In genomic region chr2:164847291-164847690, GRCh38 we compare ENCODE assay signal across 18 cellular contexts. TPM values are rescaled to one million over a fixed set of nuclear protein-coding genes. Genes with fewer than 3 reads are reported as not detected.
A peak's percentile ranks its signal among the peaks of the same experiment; 100 is the strongest.
DNase-seq lines count a peak whose midpoint lies in the region; FAIRE-seq and TF ChIP-seq lines count a peak whose summit lies in the region.
"Had no signal": no experiment of that assay in that cellular context is flagged by ENCODE, and none has a peak within 500 bp of the region (broad histone marks: within the 10 kb centered on the region; RNA-seq: fewer than 3 reads in every experiment).

No MANE protein-coding gene starts in this region.

- H3K27me3 ChIP-seq in WERI-Rb-1 (ENCODE audit: insufficient read depth, low read depth, severe bottlenecking) (no peaks in the 10 kb centered on the region), esophagus squamous epithelium (no peaks in the 10 kb centered on the region), suprapubic skin (no peaks in the 10 kb centered on the region)
- H3K27me3 ChIP-seq: BLaER1 treated with 17β-estradiol and CSF1 and Interleukin-3, amounts not matched to agents 10 nM and 100 nM had no signal

- no peak overlapping the region for H3K4me3 Mint-ChIP-seq in mesothelial cell of epicardium
- H3K4me3 Mint-ChIP-seq: CD4-positive, CD25-positive, alpha-beta regulatory T cell had no signal

- H3K36me3 ChIP-seq in WERI-Rb-1 (no peaks in the 10 kb centered on the region), esophagus squamous epithelium (no peaks in the 10 kb centered on the region), suprapubic skin (no peaks in the 10 kb centered on the region)
- H3K36me3 ChIP-seq: BLaER1 treated with 17β-estradiol and CSF1 and Interleukin-3, amounts not matched to agents 10 nM and 100 nM; HAP-1 had no signal

- H3K27ac ChIP-seq in WERI-Rb-1 (peak overlapping the region; percentile 69), esophagus squamous epithelium (peak overlapping the region in 3 of 4 donors; percentile 44 to 64 (median 57)), suprapubic skin (no peak overlapping the region)

- H3K27ac Mint-ChIP-seq in mesothelial cell of epicardium: peak overlapping the region; percentile 84
- H3K27ac Mint-ChIP-seq: CD4-positive, CD25-positive, alpha-beta regulatory T cell had no signal

- TF ChIP-seq POLR2A in H54 (IDR thresholded peaks at IDR 0.05; ENCODE audit: low read depth, low read length) (no peak), esophagus squamous epithelium (IDR thresholded peaks at IDR 0.05) (no peak), suprapubic skin (IDR thresholded peaks at IDR 0.05) (no peak)

- H3K9me3 ChIP-seq in WERI-Rb-1 (ENCODE audit: severe bottlenecking): no peaks in the 10 kb centered on the region
- no peaks in the 10 kb centered on the region for H3K9me3 ChIP-seq in esophagus squamous epithelium
- no peaks in the 10 kb centered on the region for H3K9me3 ChIP-seq in suprapubic skin
- H3K9me3 ChIP-seq: BLaER1 treated with 17β-estradiol and CSF1 and Interleukin-3, amounts not matched to agents 10 nM and 100 nM; HAP-1 had no signal

- TF ChIP-seq CTCF in WERI-Rb-1 (IDR thresholded peaks at IDR 0.05; ENCODE audit: low read depth, low read length) (no peak), esophagus squamous epithelium (IDR thresholded peaks at IDR 0.05) (no peak), mesothelial cell of epicardium (IDR thresholded peaks at IDR 0.05; ENCODE audit: unreplicated experiment) (no peak), suprapubic skin (IDR thresholded peaks at IDR 0.05) (no peak)

- no peaks in the 10 kb centered on the region for H3K9me3 Mint-ChIP-seq in mesothelial cell of epicardium
- H3K9me3 Mint-ChIP-seq: CD4-positive, CD25-positive, alpha-beta regulatory T cell had no signal

- POLR2A ChIA-PET in HEK293T (lab: Yijun Ruan, JAX): interaction anchor here (1.2 kb wide), 1 partner anchor 74 kb away, joined by 3 read pairs; no protein-coding TSS in a partner anchor

- peaks cover 59% of the 10 kb centered on the region for H3K4me1 Mint-ChIP-seq in mesothelial cell of epicardium
- H3K4me1 Mint-ChIP-seq: CD4-positive, CD25-positive, alpha-beta regulatory T cell had no signal

- FAIRE-seq in H54 (lab: Jason Lieb, UNC): peak; percentile 15
- FAIRE-seq: GM12891, GM19239 had no signal

- DNase-seq in H54 (ENCODE audit: insufficient read length, low spot score) (no peak), WERI-Rb-1 (no peak), esophagus squamous epithelium (lab: John Stamatoyannopoulos, UW) (no peak), mesothelial cell of epicardium (ENCODE audit: low spot score in 2 of 2, unreplicated experiment in 2 of 2) (no peak), HEK293T (ENCODE audit: extremely low spot score) (no peak), GDM1 (lab: John Stamatoyannopoulos, UW) (no peak), suprapubic skin (ENCODE audit: low spot score in 2 of 2) (no peak)
- DNase-seq: ACHN; CD4-positive, CD25-positive, alpha-beta regulatory T cell; DMS79; GOT3; IMR-90; KBM-7 had no signal

- no peaks in the 10 kb centered on the region for H3K27me3 Mint-ChIP-seq in mesothelial cell of epicardium (ENCODE audit: low read depth)

- WGBS in esophagus squamous epithelium, 2 donors: 54 to 58% methylated on average over 4 of the region's 4 CpGs
- 65% methylated on average over 4 of the region's 4 CpGs for WGBS in suprapubic skin

- H3K4me3 ChIP-seq in WERI-Rb-1 (ENCODE audit: low read depth, low read length): no peak overlapping the region; the same call in 1 of the 2 replicates
- no peak overlapping the region for H3K4me3 ChIP-seq in esophagus squamous epithelium
- H3K4me3 ChIP-seq in suprapubic skin: no peak overlapping the region
- H3K4me3 ChIP-seq: BLaER1 treated with 17β-estradiol and CSF1 and Interleukin-3, amounts not matched to agents 10 nM and 100 nM; HAP-1 had no signal

- H3K36me3 Mint-ChIP-seq in mesothelial cell of epicardium: no peaks in the 10 kb centered on the region
- H3K36me3 Mint-ChIP-seq: CD4-positive, CD25-positive, alpha-beta regulatory T cell had no signal

- CTCF ChIA-PET in HEK293T (lab: Yijun Ruan, JAX): no interaction called here

- TF ChIP-seq EP300 in suprapubic skin (IDR thresholded peaks at IDR 0.05): no peak

- intact Hi-C loops in esophagus squamous epithelium (cut with DNase I): no loop called here

- H3K4me1 ChIP-seq in esophagus squamous epithelium: peaks cover 9 to 50% (median 9%) of the 10 kb centered on the region in 3 donors
- peaks cover 33% of the 10 kb centered on the region for H3K4me1 ChIP-seq in suprapubic skin

TF ChIP-seq in HEK293T, 16 proteins besides CTCF, POLR2A, EP300 and RAD21:
- TF ChIP-seq L3MBTL2 (conservative IDR thresholded peaks at IDR 0.05) (no peak), ARNT (IDR thresholded peaks at IDR 0.05) (no peak), SUZ12 (IDR thresholded peaks at IDR 0.05) (no peak), ELF4 (IDR thresholded peaks at IDR 0.05) (no peak), TARDBP (IDR thresholded peaks at IDR 0.05) (no peak), FOXA1 (IDR thresholded peaks at IDR 0.05) (no peak), SP1 (IDR thresholded peaks at IDR 0.05) (no peak), BHLHE40 (IDR thresholded peaks at IDR 0.05; ENCODE audit: borderline replicate concordance) (no peak), PKNOX1 (IDR thresholded peaks at IDR 0.05) (no peak), CTBP1 (IDR thresholded peaks at IDR 0.05; ENCODE audit: borderline replicate concordance) (no peak), ZNF384 (IDR thresholded peaks at IDR 0.05) (no peak), LEF1 (IDR thresholded peaks at IDR 0.05; ENCODE audit: borderline replicate concordance) (no peak), NFRKB (IDR thresholded peaks at IDR 0.05) (no peak), FOXM1 (IDR thresholded peaks at IDR 0.05; ENCODE audit: borderline replicate concordance) (no peak), HDGF (IDR thresholded peaks at IDR 0.05; ENCODE audit: borderline replicate concordance) (no peak), FOXK2 (IDR thresholded peaks at IDR 0.05) (no peak)
TF ChIP-seq in HEK293T: peak in this region for 0.

RNA-seq across cellular contexts. Expression of gene COBLL1, which starts 5.7 kb away (rescaled TPM):
- total RNA-seq in esophagus squamous epithelium (10 to 100 TPM; 35.4 to 88.9 (median 71.4) TPM), mesothelial cell of epicardium (98.5 to 110 TPM (median 109 TPM) in 3 replicates), suprapubic skin (100 to 1,000 TPM in 1 of 4 donors, 10 to 100 TPM in 3; 36.2 to 170 (median 61.0) TPM)
- total RNA-seq: G401 had no signal
